10 cellular contexts compared by ENCODE assay signal in the genomic region with DNA sequence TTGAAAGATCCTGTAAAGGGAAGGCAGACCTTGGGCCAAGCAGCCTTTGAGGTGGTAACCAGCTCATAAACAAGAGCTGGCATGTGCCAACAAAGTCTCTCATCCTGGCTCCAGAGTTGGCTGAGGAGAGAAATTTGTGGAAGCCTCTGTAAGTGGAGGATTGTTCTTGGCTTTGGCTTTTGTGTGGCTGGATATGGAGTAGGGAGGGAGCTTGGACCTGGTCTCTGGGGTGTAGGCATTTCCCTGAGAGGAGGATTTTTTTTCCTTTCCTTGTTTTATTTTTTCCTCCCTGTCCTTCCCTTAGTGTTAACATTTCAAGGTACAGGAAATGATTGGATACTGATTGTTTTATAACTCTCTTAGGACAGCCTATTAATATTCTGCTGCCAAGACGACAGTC.
DNase-seq lines count a peak whose midpoint lies in the region; ATAC-seq, FAIRE-seq and TF ChIP-seq lines count a peak whose summit lies in the region.
"Had no signal": no experiment of that assay in that cellular context is flagged by ENCODE, and none has a peak within 500 bp of the region (broad histone marks: within the 10 kb centered on the region; RNA-seq: fewer than 3 reads in every experiment).

No MANE protein-coding gene starts in this region.

- H3K79me2 ChIP-seq in trophoblast cell (ENCODE audit: control insufficient read depth, insufficient read depth, low read length, poor library complexity) (no peaks in the 10 kb centered on the region), OCI-LY7 (ENCODE audit: insufficient read depth, low read depth, low read length) (peaks cover 35% of the 10 kb centered on the region; the same call in 1 of the 2 replicates)

- H2BK12ac ChIP-seq in trophoblast cell (ENCODE audit: low read length), result no peak overlapping the region

- no peaks in the 10 kb centered on the region for H3K27me3 Mint-ChIP-seq in nephron (ENCODE audit: low read depth)
- no peaks in the 10 kb centered on the region for H3K27me3 Mint-ChIP-seq in activated CD4-positive, alpha-beta T cell treated with anti-CD3 and anti-CD28 coated beads, Interleukin-2, amount 10 ng/mL, durations not matched to agents 24 days and 14 days

- no peaks in the 10 kb centered on the region for H3K79me1 ChIP-seq in trophoblast cell (ENCODE audit: low read length)

- H3K9me2 ChIP-seq in OCI-LY7 (ENCODE audit: insufficient read depth, low read length), result no peaks in the 10 kb centered on the region

- no peak overlapping the region for H2BK5ac ChIP-seq in trophoblast cell (ENCODE audit: low read depth, low read length, poor library complexity)

- intact Hi-C loops in activated CD4-positive, alpha-beta T cell treated with anti-CD3 and anti-CD28 coated beads, Interleukin-2, amount 10 ng/mL, durations not matched to agents 24 days and 14 days (cut with micrococcal nuclease), result no loop called here
- intact Hi-C loops in OCI-LY7 (cut with micrococcal nuclease; ENCODE audit: unreplicated experiment), result no loop called here

- peak; percentile 37 to 46; a peak in 4 of 6 replicates for ATAC-seq in A549
- ATAC-seq in GM19397 (IDR thresholded peaks at IDR 0.05; ENCODE audit: unreplicated experiment), result no peak

- H3K4me3 Mint-ChIP-seq in nephron, result no peak overlapping the region
- no peak overlapping the region for H3K4me3 Mint-ChIP-seq in activated CD4-positive, alpha-beta T cell treated with anti-CD3 and anti-CD28 coated beads, Interleukin-2, amount 10 ng/mL, durations not matched to agents 24 days and 14 days

- no peak for FAIRE-seq in A549 (lab: Jason Lieb, UNC)

- peaks cover 8% of the 10 kb centered on the region; the same call in 1 of the 2 replicates for H4K20me1 ChIP-seq in OCI-LY7 (ENCODE audit: insufficient read depth, low read length)

- H4K91ac ChIP-seq in trophoblast cell (ENCODE audit: low read depth, low read length), result no peak overlapping the region

- no peak overlapping the region for H2AK5ac ChIP-seq in trophoblast cell (ENCODE audit: low read length)

- no peak overlapping the region for H4K12ac ChIP-seq in trophoblast cell (ENCODE audit: low read depth, low read length)

- BruUV-seq in OCI-LY7 (replicated peaks; lab: Mats Ljungman, UMichigan), result no TSS peak

- H3K9me3 Mint-ChIP-seq in nephron, result no peaks in the 10 kb centered on the region
- H3K9me3 Mint-ChIP-seq in activated CD4-positive, alpha-beta T cell treated with anti-CD3 and anti-CD28 coated beads, Interleukin-2, amount 10 ng/mL, durations not matched to agents 24 days and 14 days, result no peaks in the 10 kb centered on the region

- CTCF ChIA-PET in A549 (lab: Yijun Ruan, JAX) (interaction anchor here (0.9 to 1.3 kb wide), 3 partner anchors 61 to 165 kb away, joined by 3 read pairs; a partner anchor contains a TSS), OCI-LY7 (lab: Charles Lee; ENCODE audit: unreplicated experiment) (no interaction called here)

- no peak for TF ChIP-seq RAD21 in A549 (conservative IDR thresholded peaks at IDR 0.05 in 1 of 2, IDR thresholded peaks at IDR 0.05 in 1 of 2)

- H2AFZ ChIP-seq in trophoblast cell (ENCODE audit: insufficient read depth, low read length, poor library complexity) (no peak overlapping the region), OCI-LY7 (ENCODE audit: low read length) (no peak overlapping the region)
- H2AFZ ChIP-seq: parathyroid adenoma had no signal

- H3K14ac ChIP-seq in trophoblast cell (ENCODE audit: low read length), result no peak overlapping the region

- no peak overlapping the region for H3K9ac ChIP-seq in trophoblast cell (ENCODE audit: low read length)
- H3K9ac ChIP-seq: parathyroid adenoma had no signal

- H2BK120ac ChIP-seq in trophoblast cell (ENCODE audit: insufficient read depth, low read length, poor library complexity), result no peak overlapping the region

- DNase-seq in A549 (ENCODE audit: low read depth in 1 of 2, low spot score in 1 of 2) (no peak), NCI-H82 treated with DMSO at 0.1 percent for 48 hours (lab: John Stamatoyannopoulos, UW; ENCODE audit: unreplicated experiment) (peak; percentile 23), epithelial cell of esophagus (ENCODE audit: low read depth) (peak; percentile 52), trophoblast cell (no peak), OCI-LY7 (ENCODE audit: low spot score) (no peak)
- DNase-seq in activated CD4-positive, alpha-beta T cell treated with anti-CD3 and anti-CD28 coated beads, Interleukin-2, amount 10 ng/mL, durations not matched to agents 24 days and 14 days, result no peak
- DNase-seq: NCI-H187 had no signal

- TF ChIP-seq POLR2A in A549 (IDR thresholded peaks at IDR 0.05; ENCODE audit: low read length), result no peak

- no peak for TF ChIP-seq EP300 in A549 (IDR thresholded peaks at IDR 0.05)

- H3K36me3 ChIP-seq in trophoblast cell (ENCODE audit: control insufficient read depth in 1 of 2, insufficient read depth in 2 of 2, low read length in 2 of 2) (peaks cover 2 to 3% of the 10 kb centered on the region in 2 experiments), OCI-LY7 (ENCODE audit: insufficient read depth, low read length) (peaks cover 8% of the 10 kb centered on the region; the same call in 1 of the 2 replicates)

- no peak overlapping the region for H3K4me3 ChIP-seq in A549
- H3K4me3 ChIP-seq in epithelial cell of esophagus (ENCODE audit: low read length), result no peak overlapping the region
- no peak overlapping the region for H3K4me3 ChIP-seq in trophoblast cell (ENCODE audit: low read depth, low read length)
- H3K4me3 ChIP-seq in OCI-LY7 (ENCODE audit: low read depth, low read length, poor library complexity, severe bottlenecking), result no peak overlapping the region

- no peak overlapping the region for H3K4ac ChIP-seq in trophoblast cell (ENCODE audit: low read depth, low read length)

- H3K9me3 ChIP-seq in A549 (no peaks in the 10 kb centered on the region), trophoblast cell (ENCODE audit: insufficient read depth, low read depth, low read length) (no peaks in the 10 kb centered on the region), OCI-LY7 (ENCODE audit: low read length) (no peaks in the 10 kb centered on the region)

- no peak overlapping the region for H3K23ac ChIP-seq in trophoblast cell (ENCODE audit: low read length)

- peak overlapping the region in 1 of 2 experiments; percentile 52; a peak in 4 of 6 replicates for H3K27ac ChIP-seq in A549
- H3K27ac ChIP-seq in trophoblast cell (ENCODE audit: low read depth, low read length), result no peak overlapping the region
- H3K27ac ChIP-seq in OCI-LY7 (ENCODE audit: low read depth, low read length, poor library complexity, severe bottlenecking), result no peak overlapping the region
- H3K27ac ChIP-seq: parathyroid adenoma had no signal

- POLR2A ChIA-PET in A549 (lab: Yijun Ruan, JAX) (interaction anchor here (0.6 kb wide), 1 partner anchor 425 kb away, joined by 3 read pairs; no protein-coding TSS in a partner anchor), OCI-LY7 (lab: Charles Lee) (interaction anchor here (0.7 to 1.8 kb wide), 4 partner anchors 9 to 182 kb away, joined by 3 to 7 read pairs (median 3); no protein-coding TSS in a partner anchor)

- H3K27me3 ChIP-seq in trophoblast cell (ENCODE audit: insufficient read depth, low read length), result no peaks in the 10 kb centered on the region

- peak overlapping the region; percentile 54 to 78 (median 70) for H3K27ac Mint-ChIP-seq in nephron
- no peak overlapping the region for H3K27ac Mint-ChIP-seq in activated CD4-positive, alpha-beta T cell treated with anti-CD3 and anti-CD28 coated beads, Interleukin-2, amount 10 ng/mL, durations not matched to agents 24 days and 14 days

- H4K8ac ChIP-seq in trophoblast cell (ENCODE audit: low read depth, low read length), result no peak overlapping the region

- H3K4me1 Mint-ChIP-seq in nephron, result peaks cover 49% of the 10 kb centered on the region
- peaks cover 30% of the 10 kb centered on the region for H3K4me1 Mint-ChIP-seq in activated CD4-positive, alpha-beta T cell treated with anti-CD3 and anti-CD28 coated beads, Interleukin-2, amount 10 ng/mL, durations not matched to agents 24 days and 14 days

- peak overlapping the region; percentile 57 for H3K4me2 ChIP-seq in A549
- H3K4me2 ChIP-seq in trophoblast cell (ENCODE audit: low read length), result no peak overlapping the region
- no peak overlapping the region for H3K4me2 ChIP-seq in OCI-LY7 (ENCODE audit: low read length)

- H3K4me1 ChIP-seq in A549 (peaks cover 33% of the 10 kb centered on the region), trophoblast cell (ENCODE audit: control insufficient read depth in 1 of 2, insufficient read depth in 2 of 2, low read length in 2 of 2) (peaks cover 3 to 5% of the 10 kb centered on the region in 2 experiments), OCI-LY7 (ENCODE audit: insufficient read depth, low read length, poor library complexity, severe bottlenecking) (no peaks in the 10 kb centered on the region)
- H3K4me1 ChIP-seq: parathyroid adenoma had no signal

- H3K18ac ChIP-seq in trophoblast cell (ENCODE audit: low read length), result no peak overlapping the region

- peaks cover 23% of the 10 kb centered on the region for H3K36me3 Mint-ChIP-seq in nephron (ENCODE audit: low read depth)
- peaks cover 19% of the 10 kb centered on the region for H3K36me3 Mint-ChIP-seq in activated CD4-positive, alpha-beta T cell treated with anti-CD3 and anti-CD28 coated beads, Interleukin-2, amount 10 ng/mL, durations not matched to agents 24 days and 14 days (ENCODE audit: low read depth)

- TF ChIP-seq CTCF in A549 (IDR thresholded peaks at IDR 0.05) (no peak), epithelial cell of esophagus (IDR thresholded peaks at IDR 0.05; ENCODE audit: insufficient read depth, low read depth, low read length, missing control alignments) (no peak), nephron (IDR thresholded peaks at IDR 0.05; ENCODE audit: unreplicated experiment in 3 of 3) (no peak), OCI-LY7 (conservative IDR thresholded peaks at IDR 0.05; ENCODE audit: low read length) (no peak)

- WGBS in A549 (ENCODE audit: missing lambda C conversion rate), result 53% methylated on average over 1 of the region's 1 CpG
- WGBS in trophoblast cell (ENCODE audit: extremely low coverage, insufficient coverage, insufficient read length), result no CpG with 5 or more reads among the region's 1 CpG

TF ChIP-seq in A549, 52 proteins besides CTCF, POLR2A, EP300 and RAD21 (continues in another document):
- no peak for TF ChIP-seq HOXA7 (CRISPR knock-in tag; IDR thresholded peaks at IDR 0.05)
- TF ChIP-seq, protein P1, sequence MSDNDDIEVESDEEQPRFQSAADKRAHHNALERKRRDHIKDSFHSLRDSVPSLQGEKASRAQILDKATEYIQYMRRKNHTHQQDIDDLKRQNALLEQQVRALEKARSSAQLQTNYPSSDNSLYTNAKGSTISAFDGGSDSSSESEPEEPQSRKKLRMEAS (IDR thresholded peaks at IDR 0.05), result no peak
- TF ChIP-seq CHD2 (IDR thresholded peaks at IDR 0.05; ENCODE audit: low read length, partially characterized antibody), result no peak
- TF ChIP-seq, protein P2, sequence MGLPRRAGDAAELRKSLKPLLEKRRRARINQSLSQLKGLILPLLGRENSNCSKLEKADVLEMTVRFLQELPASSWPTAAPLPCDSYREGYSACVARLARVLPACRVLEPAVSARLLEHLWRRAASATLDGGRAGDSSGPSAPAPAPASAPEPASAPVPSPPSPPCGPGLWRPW (IDR thresholded peaks at IDR 0.05), result no peak
- no peak for TF ChIP-seq EHMT2 (IDR thresholded peaks at IDR 0.05; ENCODE audit: low read depth)
- no peak for TF ChIP-seq ESRRA (IDR thresholded peaks at IDR 0.05; ENCODE audit: borderline replicate concordance, low read length)
- no peak for TF ChIP-seq SMC3 (IDR thresholded peaks at IDR 0.05)
- TF ChIP-seq HEYL (CRISPR knock-in tag; IDR thresholded peaks at IDR 0.05), result no peak

Comparison
In these comparisons a context has a peak if more than half of its experiments do, and no peak if none do; other contexts are left out.
1. DNase-seq: peak in NCI-H82 treated with DMSO at 0.1 percent for 48 hours (single experiment) and epithelial cell of esophagus (single experiment); none in A549 (0 of 2), activated CD4-positive, alpha-beta T cell treated with anti-CD3 and anti-CD28 coated beads, Interleukin-2, amount 10 ng/mL, durations not matched to agents 24 days and 14 days (single experiment), trophoblast cell (0 of 2) and OCI-LY7 (single experiment).